Comparison of ENCODE assay signal across 1 cellular context in genomic region chr17:30332057-30332542, GRCh38.
TF ChIP-seq lines count a peak whose summit lies in the region.

No MANE protein-coding gene starts in this region.

TF ChIP-seq in K562, 482 proteins besides CTCF, POLR2A, EP300 and RAD21:
- TF ChIP-seq ELF2 (CRISPR knock-in tag; IDR thresholded peaks at IDR 0.05), result peak; percentile 31; the same call in 1 of the 2 replicates
- TF ChIP-seq DMBX1 (CRISPR knock-in tag; IDR thresholded peaks at IDR 0.05; ENCODE audit: borderline replicate concordance), result no peak
- TF ChIP-seq ZBED1 (IDR thresholded peaks at IDR 0.05), result no peak
